In genomic region chr1:34710811-34711210, GRCh38 we compare ENCODE assay signal across 22 cellular contexts. TPM values are rescaled to one million over a fixed set of nuclear protein-coding genes. Genes with fewer than 3 reads are reported as not detected.
"Had no signal": no experiment of that assay in that cellular context is flagged by ENCODE, and none has a peak within 500 bp of the region (broad histone marks: within the 10 kb centered on the region; RNA-seq: fewer than 3 reads in every experiment).

No MANE protein-coding gene starts in this region.

- H3K27ac Mint-ChIP-seq: immature natural killer cell, memory B cell, mesothelial cell of epicardium, nephron, progenitor cell of endocrine pancreas had no signal

- H3K4me3 Mint-ChIP-seq: immature natural killer cell, memory B cell, mesothelial cell of epicardium, nephron had no signal

- DNase-seq: dermis blood vessel endothelial cell; esophagus squamous epithelium; foreskin fibroblast; immature natural killer cell; left ventricle myocardium inferior; lower lobe of right lung; occipital lobe; pancreas; right cardiac atrium; small intestine; stimulated activated CD4-positive, alpha-beta T cell treated with anti-CD3 and anti-CD28 coated beads, Interleukin-12 subunit alpha, Interleukin-12 subunit beta, amount 100 ng/mL, for 4 hours; stimulated activated naive CD4-positive, alpha-beta T cell; stomach; substantia nigra; trophoblast cell had no signal

- ATAC-seq: gastroesophageal sphincter, lower lobe of right lung, pancreas, right cardiac atrium had no signal

- H3K4me1 Mint-ChIP-seq: immature natural killer cell, memory B cell, mesothelial cell of epicardium had no signal

- H3K36me3 Mint-ChIP-seq: immature natural killer cell, memory B cell, mesothelial cell of epicardium had no signal

- H3K9me3 Mint-ChIP-seq: mesothelial cell of epicardium, nephron had no signal

RNA-seq across cellular contexts. Expression of gene GJB5, which starts 44.0 kb away (rescaled TPM):
- total RNA-seq: epithelial cell of proximal tubule, left ventricle myocardium inferior, lower lobe of right lung, occipital lobe, pancreas, progenitor cell of endocrine pancreas, right cardiac atrium, thoracic aorta had no signal

RNA-seq across cellular contexts. Expression of gene GJB4, which starts 48.7 kb away (rescaled TPM):
- total RNA-seq: dermis blood vessel endothelial cell, left ventricle myocardium inferior, mesothelial cell of epicardium, occipital lobe, progenitor cell of endocrine pancreas, right cardiac atrium, thoracic aorta had no signal
